Comparison of ENCODE assay signal across 8 cellular contexts in the genomic region with DNA sequence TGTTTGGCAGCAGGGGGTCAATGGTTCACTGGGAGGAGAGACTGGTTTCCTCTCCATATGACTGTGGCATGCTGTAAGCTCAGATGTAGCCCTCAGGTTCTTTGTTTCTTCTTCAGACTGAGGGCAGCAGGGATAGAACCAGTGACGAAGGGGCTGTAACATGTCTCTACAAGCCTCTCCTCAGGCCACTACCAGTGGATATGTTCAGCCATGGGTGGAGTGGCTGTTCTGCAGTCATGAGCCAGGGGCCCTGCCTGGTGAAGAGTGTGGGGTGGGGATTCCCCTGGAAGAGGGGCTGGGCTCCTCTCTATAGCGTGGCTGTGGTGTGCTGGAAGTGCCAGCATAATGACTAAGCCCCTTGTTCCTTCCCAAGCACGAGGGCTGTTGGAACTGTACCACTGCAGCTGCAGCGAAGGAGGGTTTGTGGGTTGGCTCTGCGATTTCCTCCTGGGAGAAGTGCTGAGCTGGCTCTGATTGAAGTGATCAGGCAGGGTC. TPM values are rescaled to one million over a fixed set of nuclear protein-coding genes. Genes with fewer than 3 reads are reported as not detected.
A peak's percentile ranks its signal among the peaks of the same experiment; 100 is the strongest.
DNase-seq lines count a peak whose midpoint lies in the region; ATAC-seq, FAIRE-seq and TF ChIP-seq lines count a peak whose summit lies in the region.

No MANE protein-coding gene starts in this region.

- no peak overlapping the region for H4K8ac ChIP-seq in H9 (replicated peaks; ENCODE audit: insufficient read length, low read depth, low read length)

- H3K4ac ChIP-seq in H9 (ENCODE audit: low read depth, low read length) = no peak overlapping the region

- H3K23ac ChIP-seq in H9 (ENCODE audit: insufficient read length, low read depth, low read length) = no peak overlapping the region

- H2BK12ac ChIP-seq in H9 (ENCODE audit: insufficient read length, low read depth, low read length) = no peak overlapping the region

- peak; percentile 13 for DNase-seq in activated naive CD4-positive, alpha-beta T cell treated with Interleukin-2 at 50 U/mL for 16 hours
- no peak for DNase-seq in activated naive CD4-positive, alpha-beta T cell treated with anti-CD3 and anti-CD28 coated beads, Interleukin-2, amount 10 ng/mL, durations not matched to agents 7 days and 5 days
- peak; percentile 85 for DNase-seq in HPDE6-E6E7 (ENCODE audit: extremely low spot score)
- DNase-seq in endothelial cell of umbilical vein (ENCODE audit: low read depth, low spot score) = peak; percentile 78
- DNase-seq in posterior vena cava (ENCODE audit: low spot score) = peak; percentile 81
- DNase-seq in activated gamma-delta T cell (lab: John Stamatoyannopoulos, UW) = no peak
- no peak for DNase-seq in H9

- no peak overlapping the region for H3T11ph ChIP-seq in H9 (ENCODE audit: low read length)

- no peaks in the 10 kb centered on the region for H3K79me1 ChIP-seq in H9 (ENCODE audit: insufficient read depth, low read depth, low read length, poor library complexity, severe bottlenecking)

- H3K79me2 ChIP-seq in endothelial cell of umbilical vein (ENCODE audit: control insufficient read depth, insufficient read depth, low read length) (no peaks in the 10 kb centered on the region), H9 (ENCODE audit: insufficient read depth, low read length) (no peaks in the 10 kb centered on the region)

- no peak overlapping the region for H4K91ac ChIP-seq in H9 (ENCODE audit: insufficient read length, low read depth, low read length)

- no peak for TF ChIP-seq POLR2A in endothelial cell of umbilical vein (IDR thresholded peaks at IDR 0.05; ENCODE audit: low read depth, low read length)

- CTCF ChIA-PET in activated naive CD4-positive, alpha-beta T cell treated with anti-CD3 and anti-CD28 coated beads, Interleukin-2, amount 10 ng/mL, durations not matched to agents 7 days and 5 days (lab: Charles Lee) = interaction anchor here (0.8 to 5.0 kb wide), 9 partner anchors 16 to 356 kb away, joined by 3 to 32 read pairs (median 4); no protein-coding TSS in a partner anchor
- CTCF ChIA-PET in endothelial cell of umbilical vein (lab: Charles Lee) = interaction anchor here (0.7 to 5.3 kb wide), 15 partner anchors 14 to 404 kb away, joined by 3 to 79 read pairs (median 5); partner anchors contain the start of gene CMAS

- no peak overlapping the region for H2BK20ac ChIP-seq in H9 (ENCODE audit: low read depth, low read length, poor library complexity, severe bottlenecking)

- POLR2A ChIA-PET in endothelial cell of umbilical vein (lab: Charles Lee) = no interaction called here

- no peaks in the 10 kb centered on the region for H3K36me3 Mint-ChIP-seq in activated naive CD4-positive, alpha-beta T cell treated with anti-CD3 and anti-CD28 coated beads, Interleukin-2, amount 10 ng/mL, durations not matched to agents 7 days and 5 days
- no peaks in the 10 kb centered on the region; a peak in 1 of 7 replicates for H3K36me3 Mint-ChIP-seq in H9 (ENCODE audit: insufficient read depth in 1 of 3, low read depth in 3 of 3)

- H3K4me2 ChIP-seq in endothelial cell of umbilical vein (ENCODE audit: insufficient read depth, low read length) (no peak overlapping the region), H9 (ENCODE audit: insufficient read depth, insufficient read length, low read length) (no peak overlapping the region)

- intact Hi-C loops in endothelial cell of umbilical vein (cut with micrococcal nuclease) (loop anchor here (1.0 kb wide), 2 partner anchors 234 to 342 kb away; no protein-coding TSS in a partner anchor), posterior vena cava (cut with DNase I) (no loop called here)

- H3K4me1 ChIP-seq in endothelial cell of umbilical vein (ENCODE audit: control insufficient read depth, extremely low read depth, insufficient read depth, low read length) = peaks cover 4% of the 10 kb centered on the region
- H3K4me1 ChIP-seq in H9 (ENCODE audit: insufficient read depth, low read length) = no peaks in the 10 kb centered on the region

- H3K4me1 Mint-ChIP-seq in activated naive CD4-positive, alpha-beta T cell treated with anti-CD3 and anti-CD28 coated beads, Interleukin-2, amount 10 ng/mL, durations not matched to agents 7 days and 5 days = peaks cover 14% of the 10 kb centered on the region
- H3K4me1 Mint-ChIP-seq in H9 = no peaks in the 10 kb centered on the region; a peak in 1 of 4 replicates

- no peak overlapping the region for H3K4me3 ChIP-seq in endothelial cell of umbilical vein (replicated peaks in 1 of 3; ENCODE audit: insufficient read depth in 1 of 3, low read depth in 1 of 3, low read length in 3 of 3)

- no peaks in the 10 kb centered on the region for H3K9me1 ChIP-seq in endothelial cell of umbilical vein (replicated peaks; ENCODE audit: control insufficient read depth, extremely low read depth, insufficient read depth, low read length)

- peaks cover 7% of the 10 kb centered on the region for H3K27me3 Mint-ChIP-seq in activated naive CD4-positive, alpha-beta T cell treated with anti-CD3 and anti-CD28 coated beads, Interleukin-2, amount 10 ng/mL, durations not matched to agents 7 days and 5 days
- peaks cover 4% of the 10 kb centered on the region for H3K27me3 Mint-ChIP-seq in H9 (ENCODE audit: low read depth)

- H3K18ac ChIP-seq in H9 (ENCODE audit: insufficient read length, low read depth, low read length) = no peak overlapping the region

- FAIRE-seq in endothelial cell of umbilical vein (lab: Jason Lieb, UNC) = peak; percentile 69

- H3K14ac ChIP-seq in H9 (ENCODE audit: insufficient read depth, low read length) = no peak overlapping the region

- H3K9ac ChIP-seq in endothelial cell of umbilical vein (replicated peaks; ENCODE audit: extremely low read depth, insufficient read depth, low read length) = no peak overlapping the region
- H3K9ac ChIP-seq in H9 (ENCODE audit: extremely low read depth, insufficient read length, low read length) = no peak overlapping the region

- BruUV-seq in endothelial cell of umbilical vein (replicated peaks; lab: Mats Ljungman, UMichigan) = no TSS peak

- H3K4me3 Mint-ChIP-seq in activated naive CD4-positive, alpha-beta T cell treated with anti-CD3 and anti-CD28 coated beads, Interleukin-2, amount 10 ng/mL, durations not matched to agents 7 days and 5 days = no peak overlapping the region
- H3K4me3 Mint-ChIP-seq in H9 = no peak overlapping the region

- no peaks in the 10 kb centered on the region for H3K23me2 ChIP-seq in H9 (ENCODE audit: insufficient read length, low read depth, low read length, poor library complexity, severe bottlenecking)

- H2BK5ac ChIP-seq in H9 (ENCODE audit: insufficient read length, low read length) = no peak overlapping the region

- H2AFZ ChIP-seq in endothelial cell of umbilical vein (ENCODE audit: low read depth, low read length) (no peak overlapping the region), H9 (ENCODE audit: low read length) (no peak overlapping the region)

- H4K20me1 ChIP-seq in endothelial cell of umbilical vein (replicated peaks; ENCODE audit: control insufficient read depth, extremely low read depth, insufficient read depth, low read length) = no peaks in the 10 kb centered on the region
- H4K20me1 ChIP-seq in H9 (ENCODE audit: control insufficient read depth, insufficient read depth, insufficient read length) = no peaks in the 10 kb centered on the region

- dilution Hi-C loops in endothelial cell of umbilical vein (cut with MboI; ENCODE audit: extremely low pct_ligation_motif_present, low sequenced_read_pairs) = no loop called here

- no peaks in the 10 kb centered on the region for H3K9me3 Mint-ChIP-seq in activated naive CD4-positive, alpha-beta T cell treated with anti-CD3 and anti-CD28 coated beads, Interleukin-2, amount 10 ng/mL, durations not matched to agents 7 days and 5 days
- H3K9me3 Mint-ChIP-seq in H9 = no peaks in the 10 kb centered on the region

- no peak overlapping the region for H3K27ac Mint-ChIP-seq in activated naive CD4-positive, alpha-beta T cell treated with anti-CD3 and anti-CD28 coated beads, Interleukin-2, amount 10 ng/mL, durations not matched to agents 7 days and 5 days
- H3K27ac Mint-ChIP-seq in H9 = no peak overlapping the region; a peak in 1 of 7 replicates

- TF ChIP-seq CTCF in endothelial cell of umbilical vein (IDR thresholded peaks at IDR 0.05; ENCODE audit: extremely low read depth in 1 of 2, insufficient read depth in 1 of 2, low read depth in 1 of 2, low read length in 2 of 2) = no peak
- TF ChIP-seq CTCF in H9 (conservative IDR thresholded peaks at IDR 0.05) = no peak

- no peak overlapping the region for H2AK5ac ChIP-seq in H9 (ENCODE audit: insufficient read length, low read length)

- WGBS in H9 (ENCODE audit: extremely low coverage, insufficient read length, low lambda C conversion rate) = no CpG with 5 or more reads among the region's 5 CpGs

- H3K27ac ChIP-seq in endothelial cell of umbilical vein (ENCODE audit: insufficient read depth, low read depth, low read length) = no peak overlapping the region
- no peak overlapping the region for H3K27ac ChIP-seq in H9 (ENCODE audit: insufficient read length, low read depth, low read length)

- H3K27me3 ChIP-seq in endothelial cell of umbilical vein (ENCODE audit: control insufficient read depth in 2 of 2, insufficient read depth in 2 of 2, low read length in 2 of 2) = peaks cover 3 to 6% of the 10 kb centered on the region in 2 experiments
- H3K27me3 ChIP-seq in H9 (ENCODE audit: insufficient read depth, low read length) = no peaks in the 10 kb centered on the region

- H4K5ac ChIP-seq in H9 (ENCODE audit: insufficient read length, low read depth, low read length) = no peak overlapping the region

- no peak overlapping the region for H2BK15ac ChIP-seq in H9 (ENCODE audit: low read depth, low read length)

- no peak for ATAC-seq in GM19328 (IDR thresholded peaks at IDR 0.05; ENCODE audit: unreplicated experiment)

- no peak overlapping the region for H2BK120ac ChIP-seq in H9 (ENCODE audit: low read depth, low read length, poor library complexity, severe bottlenecking)

- H3K36me3 ChIP-seq in endothelial cell of umbilical vein (ENCODE audit: control insufficient read depth in 2 of 2, extremely low read depth in 1 of 2, insufficient read depth in 2 of 2, low read length in 2 of 2) = no peaks in the 10 kb centered on the region

- H3K56ac ChIP-seq in H9 (ENCODE audit: insufficient read length, low read depth, low read length) = no peak overlapping the region

- H3K9me3 ChIP-seq in endothelial cell of umbilical vein (replicated peaks; ENCODE audit: control insufficient read depth, insufficient read depth, low read length) (no peaks in the 10 kb centered on the region), H9 (ENCODE audit: control insufficient read depth, low read depth, low read length) (no peaks in the 10 kb centered on the region)

RNA-seq across cellular contexts. Expression of gene CMAS, which starts 55.8 kb away (rescaled TPM):
- total RNA-seq in endothelial cell of umbilical vein = 34.4 and 35.4 TPM in 2 replicates
- polyA plus RNA-seq in endothelial cell of umbilical vein = 5.6 and 8.5 TPM in 2 replicates
- polyA plus RNA-seq in endothelial cell of umbilical vein (2011; cell fraction: cytosol; rRNA removed) = 17.2 and 19.8 TPM in 2 replicates
- polyA plus RNA-seq in endothelial cell of umbilical vein (2011; cell fraction: nucleus; rRNA removed) = 10.0 and 13.1 TPM in 2 replicates
- polyA plus RNA-seq in endothelial cell of umbilical vein (2012) = 52.8 and 60.1 TPM in 2 replicates
- polyA minus RNA-seq in endothelial cell of umbilical vein = 5.0 and 6.3 TPM in 2 replicates
- 6.8 TPM for polyA minus RNA-seq in endothelial cell of umbilical vein (2011; cell fraction: cytosol; rRNA and poly(A)+ RNA removed)
- polyA minus RNA-seq in endothelial cell of umbilical vein (2011; cell fraction: nucleus; rRNA and poly(A)+ RNA removed) = 3.9 and 6.8 TPM in 2 replicates
- 10 to 100 TPM; 28.8 to 42.1 TPM for total RNA-seq in posterior vena cava
- total RNA-seq in H9 (2021) = 46.7 and 47.4 TPM in 2 replicates

Comparison
In these comparisons a context has a peak if more than half of its experiments do, and no peak if none do; other contexts are left out.
1. DNase-seq: peak in activated naive CD4-positive, alpha-beta T cell treated with Interleukin-2 at 50 U/mL for 16 hours (single experiment), HPDE6-E6E7 (single experiment), endothelial cell of umbilical vein (single experiment) and posterior vena cava (single experiment); none in activated naive CD4-positive, alpha-beta T cell treated with anti-CD3 and anti-CD28 coated beads, Interleukin-2, amount 10 ng/mL, durations not matched to agents 7 days and 5 days (single experiment), activated gamma-delta T cell (single experiment) and H9 (single experiment).